1 cellular context compared by ENCODE assay signal in the genomic region with DNA sequence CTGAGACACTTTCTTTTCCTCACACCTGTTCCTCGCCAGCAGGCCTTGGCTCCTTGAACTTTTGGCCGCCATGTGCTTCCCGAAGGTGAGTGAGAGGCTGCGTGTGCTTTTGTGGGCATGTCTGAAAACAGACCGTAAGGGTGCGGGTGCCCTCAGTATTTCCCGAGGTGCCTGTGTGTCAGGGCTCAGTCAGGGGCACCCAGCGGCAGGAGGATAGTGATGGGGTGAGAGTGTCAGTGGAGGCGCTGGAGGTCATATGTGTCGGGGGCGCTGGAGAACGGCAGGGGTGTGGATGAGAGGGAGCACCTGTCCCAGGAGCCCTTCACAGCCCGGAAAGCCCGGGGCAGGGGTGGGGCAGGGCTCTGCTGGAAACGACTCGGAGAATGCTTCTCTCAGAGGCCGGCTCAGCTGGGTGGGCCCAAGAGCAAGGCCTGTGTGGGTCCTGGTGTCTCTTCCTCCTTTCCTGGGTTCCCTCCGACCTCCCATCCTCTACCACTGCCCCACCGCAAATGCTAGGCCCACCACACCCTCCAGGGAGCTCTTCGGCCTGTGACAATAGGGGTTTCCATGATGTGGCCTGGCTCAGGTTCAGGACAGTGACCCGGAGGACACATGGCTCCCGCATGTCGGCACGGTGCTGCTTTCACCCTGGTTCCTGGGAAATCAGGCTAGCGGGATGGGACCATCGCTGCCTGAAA.
A peak's percentile ranks its signal among the peaks of the same experiment; 100 is the strongest.
TF ChIP-seq lines count a peak whose summit lies in the region.

No MANE protein-coding gene starts in this region.

TF ChIP-seq in HepG2, 621 proteins besides CTCF, POLR2A, EP300 and RAD21 (continued from another document and continues in another):
- TF ChIP-seq TERF1 (CRISPR knock-in tag; IDR thresholded peaks at IDR 0.05) (0 out of 2 replicates have a peak, but pooled peaks have one; percentile 20), ARNTL (CRISPR knock-in tag; IDR thresholded peaks at IDR 0.05) (no peak), MAX (IDR thresholded peaks at IDR 0.05) (peak; percentile 71), ARNT2 (CRISPR knock-in tag; IDR thresholded peaks at IDR 0.05; ENCODE audit: low read depth) (no peak), POGZ (CRISPR knock-in tag; IDR thresholded peaks at IDR 0.05) (no peak), KLF15 (CRISPR knock-in tag; IDR thresholded peaks at IDR 0.05; ENCODE audit: borderline replicate concordance) (no peak), KLF16 (CRISPR knock-in tag; IDR thresholded peaks at IDR 0.05) (no peak), DPF2 (CRISPR knock-in tag; IDR thresholded peaks at IDR 0.05; ENCODE audit: borderline replicate concordance, low read depth) (no peak), RFXANK (CRISPR knock-in tag; IDR thresholded peaks at IDR 0.05) (no peak), ZNF317 (CRISPR knock-in tag; IDR thresholded peaks at IDR 0.05) (0 out of 2 replicates have a peak, but pooled peaks have one; percentile 3), ZNF703 (CRISPR knock-in tag; IDR thresholded peaks at IDR 0.05; ENCODE audit: borderline replicate concordance) (peak; percentile 46; the same call in 1 of the 2 replicates), ZNF720 (CRISPR knock-in tag; IDR thresholded peaks at IDR 0.05) (no peak), UBTF (CRISPR knock-in tag; IDR thresholded peaks at IDR 0.05) (0 out of 2 replicates have a peak, but pooled peaks have one; percentile 7), MXD4 (CRISPR knock-in tag; IDR thresholded peaks at IDR 0.05) (0 out of 2 replicates have a peak, but pooled peaks have one; percentile 34), KLF9 (CRISPR knock-in tag; IDR thresholded peaks at IDR 0.05; ENCODE audit: low read depth) (no peak), HOXA3 (CRISPR knock-in tag; IDR thresholded peaks at IDR 0.05) (peak; percentile 27; the same call in 1 of the 2 replicates), KAT7 (CRISPR knock-in tag; IDR thresholded peaks at IDR 0.05; ENCODE audit: borderline replicate concordance) (peak; percentile 41; the same call in 1 of the 2 replicates), DNMT1 (CRISPR knock-in tag; IDR thresholded peaks at IDR 0.05) (no peak), ZNF891 (CRISPR knock-in tag; IDR thresholded peaks at IDR 0.05) (no peak; the same call in 1 of the 2 replicates), MAF1 (CRISPR knock-in tag; IDR thresholded peaks at IDR 0.05; ENCODE audit: borderline replicate concordance) (no peak), ZNF792 (CRISPR knock-in tag; IDR thresholded peaks at IDR 0.05) (no peak), ZBTB46 (CRISPR knock-in tag; IDR thresholded peaks at IDR 0.05; ENCODE audit: borderline replicate concordance) (peak; percentile 45; the same call in 1 of the 2 replicates), ZFX (CRISPR knock-in tag; IDR thresholded peaks at IDR 0.05; ENCODE audit: low read depth) (peak; percentile 75), ZSCAN12 (CRISPR knock-in tag; IDR thresholded peaks at IDR 0.05) (no peak), ZNF160 (CRISPR knock-in tag; IDR thresholded peaks at IDR 0.05) (0 out of 2 replicates have a peak, but pooled peaks have one; percentile 46), WIZ (CRISPR knock-in tag; IDR thresholded peaks at IDR 0.05) (no peak), PHF20 (CRISPR knock-in tag; IDR thresholded peaks at IDR 0.05) (peak; percentile 34; the same call in 1 of the 2 replicates), ZFP90 (CRISPR knock-in tag; IDR thresholded peaks at IDR 0.05; ENCODE audit: borderline replicate concordance) (peak; percentile 2; the same call in 1 of the 2 replicates), ZNF501 (CRISPR knock-in tag; IDR thresholded peaks at IDR 0.05) (peak; percentile 5; the same call in 1 of the 2 replicates), NCOA1 (CRISPR knock-in tag; IDR thresholded peaks at IDR 0.05) (0 out of 2 replicates have a peak, but pooled peaks have one; percentile 7), ZNF557 (CRISPR knock-in tag; IDR thresholded peaks at IDR 0.05) (0 out of 2 replicates have a peak, but pooled peaks have one; percentile 21), CREB3 (CRISPR knock-in tag; IDR thresholded peaks at IDR 0.05) (no peak), SNAI1 (CRISPR knock-in tag; IDR thresholded peaks at IDR 0.05; ENCODE audit: borderline replicate concordance) (0 out of 2 replicates have a peak, but pooled peaks have one; percentile 20)
- TF ChIP-seq, protein P1, sequence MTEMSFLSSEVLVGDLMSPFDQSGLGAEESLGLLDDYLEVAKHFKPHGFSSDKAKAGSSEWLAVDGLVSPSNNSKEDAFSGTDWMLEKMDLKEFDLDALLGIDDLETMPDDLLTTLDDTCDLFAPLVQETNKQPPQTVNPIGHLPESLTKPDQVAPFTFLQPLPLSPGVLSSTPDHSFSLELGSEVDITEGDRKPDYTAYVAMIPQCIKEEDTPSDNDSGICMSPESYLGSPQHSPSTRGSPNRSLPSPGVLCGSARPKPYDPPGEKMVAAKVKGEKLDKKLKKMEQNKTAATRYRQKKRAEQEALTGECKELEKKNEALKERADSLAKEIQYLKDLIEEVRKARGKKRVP (CRISPR knock-in tag; IDR thresholded peaks at IDR 0.05) = 0 out of 4 replicates have a peak, but pooled peaks of 1 of the 2 experiments have one; percentile 5
- TF ChIP-seq, protein P2, sequence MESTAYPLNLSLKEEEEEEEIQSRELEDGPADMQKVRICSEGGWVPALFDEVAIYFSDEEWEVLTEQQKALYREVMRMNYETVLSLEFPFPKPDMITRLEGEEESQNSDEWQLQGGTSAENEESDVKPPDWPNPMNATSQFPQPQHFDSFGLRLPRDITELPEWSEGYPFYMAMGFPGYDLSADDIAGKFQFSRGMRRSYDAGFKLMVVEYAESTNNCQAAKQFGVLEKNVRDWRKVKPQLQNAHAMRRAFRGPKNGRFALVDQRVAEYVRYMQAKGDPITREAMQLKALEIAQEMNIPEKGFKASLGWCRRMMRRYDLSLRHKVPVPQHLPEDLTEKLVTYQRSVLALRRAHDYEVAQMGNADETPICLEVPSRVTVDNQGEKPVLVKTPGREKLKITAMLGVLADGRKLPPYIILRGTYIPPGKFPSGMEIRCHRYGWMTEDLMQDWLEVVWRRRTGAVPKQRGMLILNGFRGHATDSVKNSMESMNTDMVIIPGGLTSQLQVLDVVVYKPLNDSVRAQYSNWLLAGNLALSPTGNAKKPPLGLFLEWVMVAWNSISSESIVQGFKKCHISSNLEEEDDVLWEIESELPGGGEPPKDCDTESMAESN (CRISPR knock-in tag; conservative IDR thresholded peaks at IDR 0.05) = no peak; the same call in 1 of the 2 replicates
- TF ChIP-seq, protein P3, sequence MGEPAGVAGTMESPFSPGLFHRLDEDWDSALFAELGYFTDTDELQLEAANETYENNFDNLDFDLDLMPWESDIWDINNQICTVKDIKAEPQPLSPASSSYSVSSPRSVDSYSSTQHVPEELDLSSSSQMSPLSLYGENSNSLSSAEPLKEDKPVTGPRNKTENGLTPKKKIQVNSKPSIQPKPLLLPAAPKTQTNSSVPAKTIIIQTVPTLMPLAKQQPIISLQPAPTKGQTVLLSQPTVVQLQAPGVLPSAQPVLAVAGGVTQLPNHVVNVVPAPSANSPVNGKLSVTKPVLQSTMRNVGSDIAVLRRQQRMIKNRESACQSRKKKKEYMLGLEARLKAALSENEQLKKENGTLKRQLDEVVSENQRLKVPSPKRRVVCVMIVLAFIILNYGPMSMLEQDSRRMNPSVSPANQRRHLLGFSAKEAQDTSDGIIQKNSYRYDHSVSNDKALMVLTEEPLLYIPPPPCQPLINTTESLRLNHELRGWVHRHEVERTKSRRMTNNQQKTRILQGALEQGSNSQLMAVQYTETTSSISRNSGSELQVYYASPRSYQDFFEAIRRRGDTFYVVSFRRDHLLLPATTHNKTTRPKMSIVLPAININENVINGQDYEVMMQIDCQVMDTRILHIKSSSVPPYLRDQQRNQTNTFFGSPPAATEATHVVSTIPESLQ (CRISPR knock-in tag; conservative IDR thresholded peaks at IDR 0.05) = no peak
- TF ChIP-seq, protein P4, sequence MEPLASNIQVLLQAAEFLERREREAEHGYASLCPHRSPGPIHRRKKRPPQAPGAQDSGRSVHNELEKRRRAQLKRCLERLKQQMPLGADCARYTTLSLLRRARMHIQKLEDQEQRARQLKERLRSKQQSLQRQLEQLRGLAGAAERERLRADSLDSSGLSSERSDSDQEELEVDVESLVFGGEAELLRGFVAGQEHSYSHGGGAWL (CRISPR knock-in tag; IDR thresholded peaks at IDR 0.05) = peak; percentile 81; the same call in 1 of the 2 replicates
- TF ChIP-seq, protein P5, sequence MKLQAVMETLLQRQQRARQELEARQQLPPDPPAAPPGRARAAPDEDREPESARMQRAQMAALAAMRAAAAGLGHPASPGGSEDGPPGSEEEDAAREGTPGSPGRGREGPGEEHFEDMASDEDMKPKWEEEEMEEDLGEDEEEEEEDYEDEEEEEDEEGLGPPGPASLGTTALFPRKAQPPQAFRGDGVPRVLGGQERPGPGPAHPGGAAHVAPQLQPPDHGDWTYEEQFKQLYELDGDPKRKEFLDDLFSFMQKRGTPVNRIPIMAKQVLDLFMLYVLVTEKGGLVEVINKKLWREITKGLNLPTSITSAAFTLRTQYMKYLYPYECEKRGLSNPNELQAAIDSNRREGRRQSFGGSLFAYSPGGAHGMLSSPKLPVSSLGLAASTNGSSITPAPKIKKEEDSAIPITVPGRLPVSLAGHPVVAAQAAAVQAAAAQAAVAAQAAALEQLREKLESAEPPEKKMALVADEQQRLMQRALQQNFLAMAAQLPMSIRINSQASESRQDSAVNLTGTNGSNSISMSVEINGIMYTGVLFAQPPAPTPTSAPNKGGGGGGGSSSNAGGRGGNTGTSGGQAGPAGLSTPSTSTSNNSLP (IDR thresholded peaks at IDR 0.05; ENCODE audit: low read depth, low read length) = no peak
- TF ChIP-seq, protein P6, sequence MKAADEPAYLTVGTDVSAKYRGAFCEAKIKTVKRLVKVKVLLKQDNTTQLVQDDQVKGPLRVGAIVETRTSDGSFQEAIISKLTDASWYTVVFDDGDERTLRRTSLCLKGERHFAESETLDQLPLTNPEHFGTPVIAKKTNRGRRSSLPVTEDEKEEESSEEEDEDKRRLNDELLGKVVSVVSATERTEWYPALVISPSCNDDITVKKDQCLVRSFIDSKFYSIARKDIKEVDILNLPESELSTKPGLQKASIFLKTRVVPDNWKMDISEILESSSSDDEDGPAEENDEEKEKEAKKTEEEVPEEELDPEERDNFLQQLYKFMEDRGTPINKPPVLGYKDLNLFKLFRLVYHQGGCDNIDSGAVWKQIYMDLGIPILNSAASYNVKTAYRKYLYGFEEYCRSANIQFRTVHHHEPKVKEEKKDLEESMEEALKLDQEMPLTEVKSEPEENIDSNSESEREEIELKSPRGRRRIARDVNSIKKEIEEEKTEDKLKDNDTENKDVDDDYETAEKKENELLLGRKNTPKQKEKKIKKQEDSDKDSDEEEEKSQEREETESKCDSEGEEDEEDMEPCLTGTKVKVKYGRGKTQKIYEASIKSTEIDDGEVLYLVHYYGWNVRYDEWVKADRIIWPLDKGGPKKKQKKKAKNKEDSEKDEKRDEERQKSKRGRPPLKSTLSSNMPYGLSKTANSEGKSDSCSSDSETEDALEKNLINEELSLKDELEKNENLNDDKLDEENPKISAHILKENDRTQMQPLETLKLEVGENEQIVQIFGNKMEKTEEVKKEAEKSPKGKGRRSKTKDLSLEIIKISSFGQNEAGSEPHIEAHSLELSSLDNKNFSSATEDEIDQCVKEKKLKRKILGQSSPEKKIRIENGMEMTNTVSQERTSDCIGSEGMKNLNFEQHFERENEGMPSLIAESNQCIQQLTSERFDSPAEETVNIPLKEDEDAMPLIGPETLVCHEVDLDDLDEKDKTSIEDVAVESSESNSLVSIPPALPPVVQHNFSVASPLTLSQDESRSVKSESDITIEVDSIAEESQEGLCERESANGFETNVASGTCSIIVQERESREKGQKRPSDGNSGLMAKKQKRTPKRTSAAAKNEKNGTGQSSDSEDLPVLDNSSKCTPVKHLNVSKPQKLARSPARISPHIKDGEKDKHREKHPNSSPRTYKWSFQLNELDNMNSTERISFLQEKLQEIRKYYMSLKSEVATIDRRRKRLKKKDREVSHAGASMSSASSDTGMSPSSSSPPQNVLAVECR (CRISPR knock-in tag; IDR thresholded peaks at IDR 0.05; ENCODE audit: borderline replicate concordance) = 0 out of 2 replicates have a peak, but pooled peaks have one; percentile 4
